ENCODE assay signal across 8 cellular contexts in genomic region chr22:24433868-24434471, GRCh38. TPM values are rescaled to one million over a fixed set of nuclear protein-coding genes. Genes with fewer than 3 reads are reported as not detected.
DNase-seq lines count a peak whose midpoint lies in the region; ATAC-seq lines count a peak whose summit lies in the region.

No MANE protein-coding gene starts in this region.

- H3K4me3 Mint-ChIP-seq in activated CD4-positive, alpha-beta T cell treated with anti-CD3 and anti-CD28 coated beads for 36 hours, result peak overlapping the region; percentile 70
- H3K4me3 Mint-ChIP-seq in naive thymus-derived CD8-positive, alpha-beta T cell, result peak overlapping the region; percentile 63 to 93 (median 78)

- DNase-seq in activated CD4-positive, alpha-beta T cell treated with anti-CD3 and anti-CD28 coated beads for 36 hours, result no peak
- DNase-seq in activated CD4-positive, alpha-beta T cell treated with anti-CD3 and anti-CD28 coated beads, Interleukin-2, amount 50 U/mL, for 48 hours, result no peak
- DNase-seq in MG63 (peak; percentile 76), adipocyte (ENCODE audit: low read depth) (peak; percentile 19), NCI-H1048 (lab: John Stamatoyannopoulos, UW) (no peak), cerebellum (ENCODE audit: low spot score) (no peak)
- peak in 1 of 10 donors; percentile 36 for DNase-seq in naive thymus-derived CD8-positive, alpha-beta T cell

- H3K36me3 ChIP-seq in MG63 (no peaks in the 10 kb centered on the region), adipocyte (ENCODE audit: control insufficient read depth, insufficient read depth, low read length, severe bottlenecking) (no peaks in the 10 kb centered on the region)

- peaks cover 36% of the 10 kb centered on the region for H3K4me1 ChIP-seq in adipocyte (ENCODE audit: control insufficient read depth, insufficient read depth, low read length)

- no peaks in the 10 kb centered on the region for H3K9me3 Mint-ChIP-seq in activated CD4-positive, alpha-beta T cell treated with anti-CD3 and anti-CD28 coated beads for 36 hours (ENCODE audit: low read depth)
- H3K9me3 Mint-ChIP-seq in naive thymus-derived CD8-positive, alpha-beta T cell, result no peaks in the 10 kb centered on the region

- peaks cover 92% of the 10 kb centered on the region for H3K4me1 Mint-ChIP-seq in activated CD4-positive, alpha-beta T cell treated with anti-CD3 and anti-CD28 coated beads for 36 hours
- peaks cover 40 to 97% (median 92%) of the 10 kb centered on the region in 4 donors for H3K4me1 Mint-ChIP-seq in naive thymus-derived CD8-positive, alpha-beta T cell

- H3K9me3 ChIP-seq in MG63 (no peaks in the 10 kb centered on the region), adipocyte (ENCODE audit: control insufficient read depth, low read length) (no peaks in the 10 kb centered on the region)

- no peak overlapping the region for H3K9ac ChIP-seq in adipocyte (ENCODE audit: low read length)

- H3K27me3 ChIP-seq in MG63 (no peaks in the 10 kb centered on the region), adipocyte (replicated peaks; ENCODE audit: control insufficient read depth, insufficient read depth, low read length) (no peaks in the 10 kb centered on the region)

- peak overlapping the region; percentile 99 for H3K27ac Mint-ChIP-seq in activated CD4-positive, alpha-beta T cell treated with anti-CD3 and anti-CD28 coated beads for 36 hours
- H3K27ac Mint-ChIP-seq in naive thymus-derived CD8-positive, alpha-beta T cell, result peak overlapping the region; percentile 83 to 100 (median 92)

- POLR2A ChIA-PET in activated CD4-positive, alpha-beta T cell treated with anti-CD3 and anti-CD28 coated beads for 36 hours (lab: Charles Lee), result interaction anchor here (1.0 to 1.6 kb wide), 2 partner anchors 34 to 52 kb away, joined by 3 to 4 read pairs; no protein-coding TSS in a partner anchor
- POLR2A ChIA-PET in naive thymus-derived CD8-positive, alpha-beta T cell (lab: Charles Lee), result interaction anchor here (4.3 to 4.9 kb wide), 2 partner anchors 7 to 10 kb away, joined by 21 to 48 read pairs; partner anchors contain the start of gene ADORA2A

- H3K36me3 Mint-ChIP-seq in activated CD4-positive, alpha-beta T cell treated with anti-CD3 and anti-CD28 coated beads for 36 hours (ENCODE audit: low read depth), result peaks cover 46% of the 10 kb centered on the region
- H3K36me3 Mint-ChIP-seq in naive thymus-derived CD8-positive, alpha-beta T cell, result peaks cover 0 to 33% (median 0%) of the 10 kb centered on the region in 3 donors

- intact Hi-C loops in activated CD4-positive, alpha-beta T cell treated with anti-CD3 and anti-CD28 coated beads for 36 hours (cut with DNase I, micrococcal nuclease), result loop anchor here in 1 of 2 experiments (1.0 to 5.0 kb wide), 8 partner anchors 34 to 633 kb away; partner anchors contain the start of genes GUCD1, MIF, SNRPD3 and SPECC1L

- peak; percentile 81 for ATAC-seq in activated CD4-positive, alpha-beta T cell treated with anti-CD3 and anti-CD28 coated beads for 36 hours
- ATAC-seq in GM21825 (IDR thresholded peaks at IDR 0.05; ENCODE audit: unreplicated experiment), result peak; percentile 52
- peak; percentile 26 to 31 for ATAC-seq in naive thymus-derived CD8-positive, alpha-beta T cell

- no peak overlapping the region for H3K4me3 ChIP-seq in MG63
- H3K4me3 ChIP-seq in adipocyte (ENCODE audit: low read length), result no peak overlapping the region

- H3K27me3 Mint-ChIP-seq in activated CD4-positive, alpha-beta T cell treated with anti-CD3 and anti-CD28 coated beads for 36 hours, result no peaks in the 10 kb centered on the region
- H3K27me3 Mint-ChIP-seq in naive thymus-derived CD8-positive, alpha-beta T cell, result no peaks in the 10 kb centered on the region

- CTCF ChIA-PET in activated CD4-positive, alpha-beta T cell treated with anti-CD3 and anti-CD28 coated beads for 36 hours (lab: Charles Lee), result interaction anchor here (1.0 to 2.8 kb wide), 5 partner anchors 10 to 149 kb away, joined by 3 to 10 read pairs (median 9); no protein-coding TSS in a partner anchor

RNA-seq across cellular contexts. Expression of gene ADORA2A, which starts 6.6 kb away (rescaled TPM):
- 10 to 100 TPM; 30.6 to 31.3 TPM for total RNA-seq in activated CD4-positive, alpha-beta T cell treated with anti-CD3 and anti-CD28 coated beads for 36 hours
- 0.16 and 2.0 TPM in 2 replicates for total RNA-seq in MG63 (2014; rRNA removed; shearing (Covaris generic); ENCODE audit: low replicate concordance)
- total RNA-seq in naive thymus-derived CD8-positive, alpha-beta T cell, result 10 to 100 TPM; 29.2 to 34.6 TPM
- 100 to 1,000 TPM in 1 of 3 donors, 10 to 100 TPM in 2; 58.7 to 105 (median 80.7) TPM for polyA plus RNA-seq in naive thymus-derived CD8-positive, alpha-beta T cell
- 12.9 TPM for total RNA-seq in cerebellum

Comparison
In these comparisons a context has a peak if more than half of its experiments do, and no peak if none do; other contexts are left out.
1. ATAC-seq: peak in every context shown above with its lines; median percentile 81 in activated CD4-positive, alpha-beta T cell treated with anti-CD3 and anti-CD28 coated beads for 36 hours; 52 in GM21825; 28 in naive thymus-derived CD8-positive, alpha-beta T cell.
2. DNase-seq: peak in MG63 (single experiment) and adipocyte (single experiment); none in activated CD4-positive, alpha-beta T cell treated with anti-CD3 and anti-CD28 coated beads for 36 hours (single experiment), activated CD4-positive, alpha-beta T cell treated with anti-CD3 and anti-CD28 coated beads, Interleukin-2, amount 50 U/mL, for 48 hours (0 of 2), NCI-H1048 (single experiment) and cerebellum (single experiment).